In genomic region chr10:74814792-74815191, GRCh38 we compare ENCODE assay signal across 13 cellular contexts. TPM values are rescaled to one million over a fixed set of nuclear protein-coding genes. Genes with fewer than 3 reads are reported as not detected.
A peak's percentile ranks its signal among the peaks of the same experiment; 100 is the strongest.
DNase-seq lines count a peak whose midpoint lies in the region; ATAC-seq and TF ChIP-seq lines count a peak whose summit lies in the region.
"Had no signal": no experiment of that assay in that cellular context is flagged by ENCODE, and none has a peak within 500 bp of the region (broad histone marks: within the 10 kb centered on the region; RNA-seq: fewer than 3 reads in every experiment).

No MANE protein-coding gene starts in this region.

- peaks cover 0 to 10% (median 0%) of the 10 kb centered on the region in 3 donors for H3K36me3 Mint-ChIP-seq in CD8-positive, alpha-beta memory T cell
- H3K36me3 Mint-ChIP-seq: CD4-positive, alpha-beta memory T cell had no signal

- peak overlapping the region in 1 of 8 donors; percentile 47 for H3K27ac Mint-ChIP-seq in CD8-positive, alpha-beta memory T cell
- H3K27ac Mint-ChIP-seq: CD4-positive, alpha-beta memory T cell had no signal

- intact Hi-C loops in left ventricle myocardium superior (cut with micrococcal nuclease) (no loop called here), heart left ventricle (cut with DNase I) (no loop called here), left lung (cut with DNase I) (no loop called here), sciatic nerve (cut with DNase I) (no loop called here)

- H3K4me3 ChIP-seq in heart left ventricle (no peak overlapping the region), left lung (no peak overlapping the region)
- H3K4me3 ChIP-seq in CD8-positive, alpha-beta memory T cell (ENCODE audit: low read length): no peak overlapping the region
- H3K4me3 ChIP-seq: GM23248 had no signal

- H3K4me1 Mint-ChIP-seq in CD8-positive, alpha-beta memory T cell: peaks cover 0 to 6% (median 0%) of the 10 kb centered on the region in 3 donors
- H3K4me1 Mint-ChIP-seq: CD4-positive, alpha-beta memory T cell had no signal

- peaks cover 0 to 14% (median 0%) of the 10 kb centered on the region in 12 donors for H3K9me3 ChIP-seq in heart left ventricle
- H3K9me3 ChIP-seq in left lung: no peaks in the 10 kb centered on the region
- no peaks in the 10 kb centered on the region for H3K9me3 ChIP-seq in CD8-positive, alpha-beta memory T cell (ENCODE audit: low read length)
- H3K9me3 ChIP-seq: Caco-2 had no signal

- no peak overlapping the region for H3K27ac ChIP-seq in heart left ventricle
- no peak overlapping the region for H3K27ac ChIP-seq in left lung
- no peak overlapping the region for H3K27ac ChIP-seq in CD8-positive, alpha-beta memory T cell (ENCODE audit: low read depth, low read length)
- H3K27ac ChIP-seq: GM23248 had no signal

- peaks cover 0 to 7% (median 0%) of the 10 kb centered on the region in 5 donors for H3K9me3 Mint-ChIP-seq in CD8-positive, alpha-beta memory T cell

- ATAC-seq in left ventricle myocardium superior (peak; percentile 31), heart left ventricle (no peak), left lung (peak; percentile 45), sciatic nerve (peak; percentile 58), GM18861 (IDR thresholded peaks at IDR 0.05; ENCODE audit: unreplicated experiment) (no peak)

- no peaks in the 10 kb centered on the region for H3K36me3 ChIP-seq in heart left ventricle
- no peaks in the 10 kb centered on the region for H3K36me3 ChIP-seq in left lung
- no peaks in the 10 kb centered on the region for H3K36me3 ChIP-seq in CD8-positive, alpha-beta memory T cell (ENCODE audit: insufficient read depth, low read length)

- no peaks in the 10 kb centered on the region for H3K27me3 Mint-ChIP-seq in CD8-positive, alpha-beta memory T cell
- H3K27me3 Mint-ChIP-seq: CD4-positive, alpha-beta memory T cell had no signal

- H3K4me1 ChIP-seq in heart left ventricle (no peaks in the 10 kb centered on the region), left lung (no peaks in the 10 kb centered on the region)
- H3K4me1 ChIP-seq in CD8-positive, alpha-beta memory T cell (ENCODE audit: insufficient read depth, low read length): no peaks in the 10 kb centered on the region
- H3K4me1 ChIP-seq: Caco-2 had no signal

- no peak overlapping the region for H3K4me3 Mint-ChIP-seq in CD8-positive, alpha-beta memory T cell
- H3K4me3 Mint-ChIP-seq: CD4-positive, alpha-beta memory T cell had no signal

- TF ChIP-seq CTCF in heart left ventricle (IDR thresholded peaks at IDR 0.05) (no peak), left lung (IDR thresholded peaks at IDR 0.05) (no peak)

- DNase-seq in left ventricle myocardium superior (no peak), heart left ventricle (no peak), left lung (no peak), sciatic nerve (ENCODE audit: low spot score) (no peak)
- DNase-seq in CD8-positive, alpha-beta memory T cell: no peak
- DNase-seq: Caco-2; CD4-positive, alpha-beta memory T cell; DMS153; DND-41; GM23248; H7; HCEC 1CT had no signal

- CTCF ChIA-PET in CD8-positive, alpha-beta memory T cell (lab: Charles Lee): no interaction called here

- no peaks in the 10 kb centered on the region for H3K27me3 ChIP-seq in heart left ventricle
- peaks cover 0 to 7% of the 10 kb centered on the region in 2 donors for H3K27me3 ChIP-seq in left lung
- H3K27me3 ChIP-seq in CD8-positive, alpha-beta memory T cell (ENCODE audit: insufficient read depth, low read length, poor library complexity, severe bottlenecking): no peaks in the 10 kb centered on the region

- POLR2A ChIA-PET in CD8-positive, alpha-beta memory T cell (lab: Charles Lee): no interaction called here

- no peak for TF ChIP-seq POLR2A in heart left ventricle (IDR thresholded peaks at IDR 0.05)

RNA-seq across cellular contexts. Expression of gene KAT6B, which starts 11.6 kb away (rescaled TPM):
- 47.1 TPM for total RNA-seq in left ventricle myocardium superior
- total RNA-seq in heart left ventricle: 10 to 100 TPM; 36.8 to 61.3 (median 46.9) TPM
- polyA plus RNA-seq in heart left ventricle: 10 to 100 TPM; 10.4 to 11.4 TPM
- 10 to 100 TPM; 27.6 to 29.8 TPM for total RNA-seq in left lung
- 57.3 TPM for total RNA-seq in sciatic nerve
- total RNA-seq in CD8-positive, alpha-beta memory T cell: 10 to 100 TPM; 21.8 to 23.6 TPM
- 32.8 TPM for polyA plus RNA-seq in CD8-positive, alpha-beta memory T cell

Comparison
In these comparisons a context has a peak if more than half of its experiments do, and no peak if none do; other contexts are left out.
1. ATAC-seq: peak in left ventricle myocardium superior (single experiment), left lung (single experiment) and sciatic nerve (single experiment); none in heart left ventricle (0 of 4) and GM18861 (single experiment).